Comparison of ENCODE assay signal across 8 cellular contexts in the genomic region with DNA sequence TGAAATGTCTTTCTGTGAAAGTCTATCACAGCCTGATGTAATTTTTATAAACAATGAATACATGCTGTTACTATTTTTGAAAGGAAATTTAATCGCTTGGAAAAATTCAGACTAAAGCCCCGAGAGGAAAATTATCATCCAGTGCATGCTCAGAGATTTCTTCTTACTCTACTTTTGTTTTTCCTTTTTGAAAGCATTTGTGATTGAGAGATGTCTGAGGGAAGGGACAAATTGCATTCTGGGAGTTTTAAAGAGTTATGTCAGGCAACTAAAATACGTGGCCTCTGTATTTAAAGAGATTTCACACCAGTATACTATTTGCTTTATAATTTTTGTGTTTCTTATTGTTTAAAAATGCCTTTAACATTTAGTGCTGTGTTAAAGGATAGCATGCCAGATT. TPM values are rescaled to one million over a fixed set of nuclear protein-coding genes. Genes with fewer than 3 reads are reported as not detected.
DNase-seq lines count a peak whose midpoint lies in the region; ATAC-seq and TF ChIP-seq lines count a peak whose summit lies in the region.

No MANE protein-coding gene starts in this region.

- H3K27ac ChIP-seq in CD4-positive, alpha-beta memory T cell (ENCODE audit: low read depth, low read length), result peak overlapping the region; percentile 83
- peak overlapping the region; percentile 95 for H3K27ac ChIP-seq in caudate nucleus (ENCODE audit: low read depth, low read length)

- no peak for ATAC-seq in natural killer cell
- no peak for ATAC-seq in GM21360 (IDR thresholded peaks at IDR 0.05; ENCODE audit: unreplicated experiment)

- peaks cover 61% of the 10 kb centered on the region for H3K4me1 ChIP-seq in CD4-positive, alpha-beta memory T cell (ENCODE audit: insufficient read depth, low read length)
- H3K4me1 ChIP-seq in Loucy (ENCODE audit: insufficient read depth, low read length, poor library complexity, severe bottlenecking), result peaks cover 37% of the 10 kb centered on the region

- DNase-seq in CD4-positive, alpha-beta memory T cell, result peak in 3 of 5 donors; percentile 24 to 31 (median 26)
- no peak for DNase-seq in caudate nucleus (lab: John Stamatoyannopoulos, UW)
- DNase-seq in natural killer cell, result no peak
- DNase-seq in GM10248 (ENCODE audit: extremely low spot score), result no peak
- DNase-seq in lower leg skin (ENCODE audit: low spot score in 2 of 2), result no peak
- DNase-seq in effector CD4-positive, alpha-beta T cell, result no peak

- no peaks in the 10 kb centered on the region for H3K27me3 ChIP-seq in CD4-positive, alpha-beta memory T cell (ENCODE audit: insufficient read depth, low read length)
- H3K27me3 ChIP-seq in Loucy (ENCODE audit: insufficient read depth, low read length, poor library complexity, severe bottlenecking), result no peaks in the 10 kb centered on the region

- peaks cover 32% of the 10 kb centered on the region for H3K79me2 ChIP-seq in Loucy (ENCODE audit: insufficient read depth, low read length)

- no peak overlapping the region for H3K4me3 ChIP-seq in CD4-positive, alpha-beta memory T cell (ENCODE audit: low read length in 2 of 2)
- H3K4me3 ChIP-seq in Loucy (ENCODE audit: low read length, poor library complexity, severe bottlenecking), result peak overlapping the region; percentile 99
- no peak overlapping the region for H3K4me3 ChIP-seq in lower leg skin (ENCODE audit: low read depth, poor library complexity, severe bottlenecking)

- no peaks in the 10 kb centered on the region for H3K9me3 ChIP-seq in CD4-positive, alpha-beta memory T cell (ENCODE audit: control insufficient read depth in 1 of 2, low read length in 2 of 2)
- no peaks in the 10 kb centered on the region for H3K9me3 ChIP-seq in Loucy (ENCODE audit: insufficient read depth, low read depth, low read length)

- H3K4me2 ChIP-seq in Loucy (ENCODE audit: low read depth, low read length, poor library complexity, severe bottlenecking), result peak overlapping the region; percentile 98

- peak overlapping the region; percentile 91 for H3K9ac ChIP-seq in Loucy (ENCODE audit: low read depth, low read length, poor library complexity, severe bottlenecking)

- no peaks in the 10 kb centered on the region for H3K9me3 Mint-ChIP-seq in CD4-positive, alpha-beta memory T cell
- no peaks in the 10 kb centered on the region for H3K9me3 Mint-ChIP-seq in natural killer cell

- peaks cover 19% of the 10 kb centered on the region for H4K20me1 ChIP-seq in Loucy (ENCODE audit: insufficient read depth, low read length, poor library complexity, severe bottlenecking)

- H3K27ac Mint-ChIP-seq in CD4-positive, alpha-beta memory T cell, result peak overlapping the region; percentile 95 to 98 (median 97)
- H3K27ac Mint-ChIP-seq in natural killer cell, result peak overlapping the region; percentile 82 to 87

- POLR2A ChIA-PET in CD4-positive, alpha-beta memory T cell (lab: Charles Lee; ENCODE audit: partially characterized antibody), result interaction anchor here (1.4 kb wide), 1 partner anchor 94 kb away, joined by 8 read pairs; the partner anchor contains the start of gene EIF2S3
- POLR2A ChIA-PET in GM10248 (lab: Yijun Ruan, JAX), result no interaction called here

- peaks cover 5 to 13% of the 10 kb centered on the region in 2 donors for H3K36me3 Mint-ChIP-seq in CD4-positive, alpha-beta memory T cell
- no peaks in the 10 kb centered on the region for H3K36me3 Mint-ChIP-seq in natural killer cell

- intact Hi-C loops in CD4-positive, alpha-beta memory T cell (cut with micrococcal nuclease), result no loop called here
- intact Hi-C loops in natural killer cell (cut with micrococcal nuclease), result loop anchor here (2.0 kb wide), 1 partner anchor 93 kb away; the partner anchor contains the start of gene EIF2S3
- intact Hi-C loops in lower leg skin (cut with DNase I; ENCODE audit: low total_unique reads), result no loop called here

- WGBS in lower leg skin, 2 donors, result 4 to 12% methylated on average over 3 of the region's 3 CpGs

- H3K4me3 Mint-ChIP-seq in CD4-positive, alpha-beta memory T cell, result peak overlapping the region; percentile 82 to 92 (median 87)
- H3K4me3 Mint-ChIP-seq in natural killer cell, result peak overlapping the region; percentile 85

- no peaks in the 10 kb centered on the region for H3K36me3 ChIP-seq in CD4-positive, alpha-beta memory T cell (ENCODE audit: insufficient read depth, low read length)
- H3K36me3 ChIP-seq in Loucy (ENCODE audit: insufficient read depth, low read length), result no peaks in the 10 kb centered on the region

- CTCF ChIA-PET in CD4-positive, alpha-beta memory T cell (lab: Charles Lee; ENCODE audit: partially characterized antibody), result no interaction called here
- CTCF ChIA-PET in GM10248 (lab: Yijun Ruan, JAX), result no interaction called here

- H2AFZ ChIP-seq in Loucy (ENCODE audit: low read length), result peak overlapping the region; percentile 35; the same call in 1 of the 2 replicates

- H3K27me3 Mint-ChIP-seq in CD4-positive, alpha-beta memory T cell, result no peaks in the 10 kb centered on the region
- H3K27me3 Mint-ChIP-seq in natural killer cell (ENCODE audit: low read depth in 2 of 2), result no peaks in the 10 kb centered on the region

- H3F3A ChIP-seq in Loucy (ENCODE audit: low read depth), result no peaks in the 10 kb centered on the region; the same call in 1 of the 2 replicates

- TF ChIP-seq CTCF in Loucy (conservative IDR thresholded peaks at IDR 0.05; ENCODE audit: low read length), result no peak
- no peak for TF ChIP-seq CTCF in natural killer cell (IDR thresholded peaks at IDR 0.05)
- TF ChIP-seq CTCF in GM10248 (IDR thresholded peaks at IDR 0.05; ENCODE audit: control extremely low read depth, extremely low read depth, low read depth, missing control alignments), result no peak
- TF ChIP-seq CTCF in lower leg skin (IDR thresholded peaks at IDR 0.05), result no peak

- no peak for TF ChIP-seq POLR2A in lower leg skin (IDR thresholded peaks at IDR 0.05)

- peaks cover 33 to 65% (median 53%) of the 10 kb centered on the region in 4 donors for H3K4me1 Mint-ChIP-seq in CD4-positive, alpha-beta memory T cell
- peaks cover 25 to 42% of the 10 kb centered on the region in 2 donors for H3K4me1 Mint-ChIP-seq in natural killer cell

- no peaks in the 10 kb centered on the region for H3K9me2 ChIP-seq in Loucy (replicated peaks; ENCODE audit: low read depth, low read length)

RNA-seq across cellular contexts. Expression of gene ZFX, which starts 1.4 kb away (rescaled TPM):
- total RNA-seq in CD4-positive, alpha-beta memory T cell, result 10 to 100 TPM; 69.5 to 72.2 TPM
- polyA plus RNA-seq in CD4-positive, alpha-beta memory T cell, result 10 to 100 TPM; 33.7 to 43.8 TPM
- total RNA-seq in natural killer cell (100 to 1,000 TPM in 1 of 3 donors, 10 to 100 TPM in 2; 60.9 to 123 (median 63.0) TPM), lower leg skin (10 to 100 TPM; 29.0 to 63.4 (median 37.8) TPM)

Comparison
In these comparisons a context has a peak if more than half of its experiments do, and no peak if none do; other contexts are left out.
1. DNase-seq: peak in CD4-positive, alpha-beta memory T cell (3 of 5); none in caudate nucleus (0 of 61), natural killer cell (single experiment), GM10248 (single experiment), lower leg skin (0 of 2) and effector CD4-positive, alpha-beta T cell (single experiment).